Comparison of ENCODE assay signal across 2 cellular contexts in genomic region chr6:112243861-112244415, GRCh38.
TF ChIP-seq lines count a peak whose summit lies in the region.

No MANE protein-coding gene starts in this region.

TF ChIP-seq in IMR-90, 13 proteins besides CTCF, POLR2A, EP300 and RAD21:
- TF ChIP-seq ELK1 (IDR thresholded peaks at IDR 0.05; ENCODE audit: borderline replicate concordance, low read depth, low read length) (no peak), RFX5 (IDR thresholded peaks at IDR 0.05; ENCODE audit: low read depth, low read length) (no peak), RCOR1 (IDR thresholded peaks at IDR 0.05; ENCODE audit: insufficient replicate concordance, low read length) (no peak), USF2 (IDR thresholded peaks at IDR 0.05; ENCODE audit: low read depth, low read length) (no peak), NFE2L2 (IDR thresholded peaks at IDR 0.05; ENCODE audit: low read depth, low read length) (no peak), CHD1 (IDR thresholded peaks at IDR 0.05; ENCODE audit: low read depth, low read length) (no peak), MAFK (IDR thresholded peaks at IDR 0.05; ENCODE audit: low read depth, low read length) (no peak), MAZ (IDR thresholded peaks at IDR 0.05; ENCODE audit: borderline replicate concordance, low read depth, low read length) (no peak), MXI1 (IDR thresholded peaks at IDR 0.05; ENCODE audit: borderline replicate concordance, low read depth, low read length) (no peak), BHLHE40 (IDR thresholded peaks at IDR 0.05; ENCODE audit: low read depth, low read length) (no peak), FOS (IDR thresholded peaks at IDR 0.05; ENCODE audit: low read depth, low read length) (no peak), CEBPB (IDR thresholded peaks at IDR 0.05; ENCODE audit: low read depth, low read length) (no peak), SMC3 (IDR thresholded peaks at IDR 0.05; ENCODE audit: low read depth, low read length) (no peak)

TF ChIP-seq in K562, 482 proteins besides CTCF, POLR2A, EP300 and RAD21:
- TF ChIP-seq NFIC (IDR thresholded peaks at IDR 0.05) (0 out of 2 replicates have a peak, but pooled peaks have one; percentile 23), HNRNPUL1 (IDR thresholded peaks at IDR 0.05; ENCODE audit: low read length) (no peak)
TF ChIP-seq in K562: peak in this region for 1.
